ENCODE assay signal across 19 cellular contexts in genomic region chr5:116142495-116142894, GRCh38. TPM values are rescaled to one million over a fixed set of nuclear protein-coding genes. Genes with fewer than 3 reads are reported as not detected.
DNase-seq lines count a peak whose midpoint lies in the region; ATAC-seq and TF ChIP-seq lines count a peak whose summit lies in the region.
"Had no signal": no experiment of that assay in that cellular context is flagged by ENCODE, and none has a peak within 500 bp of the region (broad histone marks: within the 10 kb centered on the region; RNA-seq: fewer than 3 reads in every experiment).

No MANE protein-coding gene starts in this region.

- H2BK5ac ChIP-seq in IMR-90 (ENCODE audit: low read depth, low read length, poor library complexity, severe bottlenecking) = no peak overlapping the region

- H3K27ac ChIP-seq in C4-2B = no peak overlapping the region
- H3K27ac ChIP-seq in IMR-90 (ENCODE audit: insufficient read depth, low read length) = no peak overlapping the region
- no peak overlapping the region for H3K27ac ChIP-seq in endodermal cell (ENCODE audit: low read depth, low read length)
- H3K27ac ChIP-seq in neural progenitor cell = no peak overlapping the region

- H2AK5ac ChIP-seq in IMR-90 (ENCODE audit: low read depth, low read length) = no peak overlapping the region

- H2AFZ ChIP-seq in IMR-90 (replicated peaks; ENCODE audit: low read length, poor library complexity) (no peak overlapping the region), neural progenitor cell (replicated peaks) (no peak overlapping the region)

- ATAC-seq in IMR-90 (ENCODE audit: low read depth) (no peak), HG03460 (IDR thresholded peaks at IDR 0.05; ENCODE audit: unreplicated experiment) (no peak), WTC11 (no peak)
- ATAC-seq: Right ventricle myocardium inferior had no signal

- no peaks in the 10 kb centered on the region for H3F3A ChIP-seq in neural progenitor cell (ENCODE audit: low read depth)

- CTCF ChIA-PET in IMR-90 (lab: Yijun Ruan, JAX) = interaction anchor here (0.6 kb wide), 1 partner anchor 1074 kb away, joined by 6 read pairs; no protein-coding TSS in a partner anchor
- CTCF ChIA-PET in WTC11 (lab: Charles Lee) = interaction anchor here (0.9 to 2.1 kb wide), 4 partner anchors 11 to 160 kb away, joined by 4 to 14 read pairs (median 6); no protein-coding TSS in a partner anchor

- H3K9ac ChIP-seq in IMR-90 (ENCODE audit: low read depth, low read length) = no peak overlapping the region
- no peak overlapping the region for H3K9ac ChIP-seq in endodermal cell (ENCODE audit: extremely low read depth, low read length, poor library complexity, severe bottlenecking)
- H3K9ac ChIP-seq in neural progenitor cell = no peak overlapping the region

- no peak overlapping the region for H3K14ac ChIP-seq in IMR-90 (replicated peaks; ENCODE audit: low read depth, low read length)

- H3K36me3 ChIP-seq in IMR-90 (ENCODE audit: control insufficient read depth, insufficient read depth, low read length) = no peaks in the 10 kb centered on the region
- no peaks in the 10 kb centered on the region for H3K36me3 ChIP-seq in endodermal cell (ENCODE audit: control insufficient read depth, insufficient read depth, low read length)
- H3K36me3 ChIP-seq in neural progenitor cell = no peaks in the 10 kb centered on the region
- H3K36me3 ChIP-seq: BE2C had no signal

- no CpG with 5 or more reads among the region's 3 CpGs for WGBS in IMR-90 (ENCODE audit: extremely low coverage in 2 of 2, insufficient read length in 1 of 2), 2 experiments
- 92% methylated on average over 2 of the region's 3 CpGs; no CpG with 5 or more reads in 1 of the 2 experiments for WGBS in endodermal cell (ENCODE audit: insufficient coverage in 1 of 2, insufficient read length in 1 of 2), 2 experiments

- H3K27ac Mint-ChIP-seq in endodermal cell (no peak overlapping the region), neural progenitor cell (no peak overlapping the region), WTC11 (no peak overlapping the region)
- H3K27ac Mint-ChIP-seq: CD4-positive, alpha-beta memory T cell had no signal

- H4K91ac ChIP-seq in IMR-90 (ENCODE audit: insufficient read depth, low read depth, low read length) = no peak overlapping the region

- H3K4me3 Mint-ChIP-seq in endodermal cell (no peak overlapping the region), neural progenitor cell (no peak overlapping the region), WTC11 (no peak overlapping the region)
- H3K4me3 Mint-ChIP-seq: CD4-positive, alpha-beta memory T cell had no signal

- H2BK15ac ChIP-seq in IMR-90 (ENCODE audit: low read depth, low read length) = no peak overlapping the region

- no peaks in the 10 kb centered on the region for H3K9me3 ChIP-seq in IMR-90 (ENCODE audit: control insufficient read depth, insufficient read depth, low read length)
- no peaks in the 10 kb centered on the region for H3K9me3 ChIP-seq in endodermal cell (ENCODE audit: control insufficient read depth, low read length)
- no peaks in the 10 kb centered on the region for H3K9me3 ChIP-seq in neural progenitor cell (ENCODE audit: low read depth)
- H3K9me3 ChIP-seq: BE2C had no signal

- H3K79me1 ChIP-seq in IMR-90 (ENCODE audit: low read depth in 1 of 2, low read length in 2 of 2) = peaks cover 5% of the 10 kb centered on the region in 2 experiments; a peak in 2 of 4 replicates

- H3K18ac ChIP-seq in IMR-90 (ENCODE audit: low read depth, low read length) = no peak overlapping the region

- no peak overlapping the region for H2AK9ac ChIP-seq in IMR-90 (replicated peaks; ENCODE audit: low read depth, low read length, poor library complexity)

- no peak overlapping the region for H3K23ac ChIP-seq in IMR-90 (ENCODE audit: low read depth, low read length)

- H3K9me3 Mint-ChIP-seq in endodermal cell (no peaks in the 10 kb centered on the region), neural progenitor cell (no peaks in the 10 kb centered on the region), WTC11 (no peaks in the 10 kb centered on the region)
- H3K9me3 Mint-ChIP-seq: CD4-positive, alpha-beta memory T cell had no signal

- H3K4me3 ChIP-seq in IMR-90 (ENCODE audit: insufficient read depth, low read depth, low read length) (no peak overlapping the region), endodermal cell (ENCODE audit: low read length) (no peak overlapping the region), neural progenitor cell (no peak overlapping the region)

- intact Hi-C loops in IMR-90 (cut with micrococcal nuclease) = no loop called here

- in situ Hi-C loops in IMR-90 (cut with MboI; ENCODE audit: low sequenced_read_pairs) = no loop called here

- no peak overlapping the region for H4K8ac ChIP-seq in IMR-90 (ENCODE audit: low read depth in 2 of 2, low read length in 2 of 2)

- no peak overlapping the region for H2BK120ac ChIP-seq in IMR-90 (ENCODE audit: low read depth, low read length)

- no peaks in the 10 kb centered on the region for H3K9me1 ChIP-seq in IMR-90 (ENCODE audit: insufficient read depth, low read length)

- dilution Hi-C loops in IMR-90 (cut with HindIII; ENCODE audit: low sequenced_read_pairs, unreplicated experiment) = no loop called here

- no TSS peak for BruUV-seq in IMR-90 (replicated peaks; lab: Mats Ljungman, UMichigan)

- H4K20me1 ChIP-seq in IMR-90 (ENCODE audit: insufficient read depth, low read length) (no peaks in the 10 kb centered on the region), neural progenitor cell (ENCODE audit: low read depth) (no peaks in the 10 kb centered on the region)

- no peak for TF ChIP-seq POLR2A in IMR-90 (IDR thresholded peaks at IDR 0.05; ENCODE audit: low read depth, low read length)

- DNase-seq in IMR-90 = no peak
- DNase-seq in endodermal cell = no peak
- no peak for DNase-seq in neural progenitor cell (ENCODE audit: low spot score)
- DNase-seq in hepatic stellate cell (ENCODE audit: low spot score) = no peak
- no peak for DNase-seq in WTC11 (ENCODE audit: low spot score)
- no peak for DNase-seq in NCI-H2081 (lab: John Stamatoyannopoulos, UW)
- DNase-seq: BE2C; CD4-positive, alpha-beta memory T cell; EL; GOT3; NCI-H1092 treated with DMSO at 0.1 percent for 48 hours; NCI-H146; NCI-H2029 treated with DMSO at 0.1 percent for 48 hours; NCI-H2171 treated with DMSO at 0.1 percent for 48 hours; NCI-H446; NK-92 treated with Interleukin-12 subunit alpha and Interleukin-12 subunit beta, amount 100 ng/mL, for 24 hours had no signal

- H3K4me1 Mint-ChIP-seq in endodermal cell (peaks cover 3% of the 10 kb centered on the region), neural progenitor cell (no peaks in the 10 kb centered on the region), WTC11 (no peaks in the 10 kb centered on the region)

- H3K27me3 Mint-ChIP-seq in endodermal cell (ENCODE audit: insufficient read depth) = no peaks in the 10 kb centered on the region
- no peaks in the 10 kb centered on the region for H3K27me3 Mint-ChIP-seq in neural progenitor cell (ENCODE audit: insufficient read depth, low read depth)
- no peaks in the 10 kb centered on the region for H3K27me3 Mint-ChIP-seq in WTC11 (ENCODE audit: low read depth)
- H3K27me3 Mint-ChIP-seq: CD4-positive, alpha-beta memory T cell had no signal

- H3K36me3 Mint-ChIP-seq in endodermal cell (ENCODE audit: low read depth) = no peaks in the 10 kb centered on the region
- H3K36me3 Mint-ChIP-seq in neural progenitor cell = peaks cover 3% of the 10 kb centered on the region
- no peaks in the 10 kb centered on the region for H3K36me3 Mint-ChIP-seq in WTC11

- H3K4me2 ChIP-seq in IMR-90 (ENCODE audit: low read depth, low read length) (no peak overlapping the region), neural progenitor cell (no peak overlapping the region)

- no peak overlapping the region for H4K5ac ChIP-seq in IMR-90 (ENCODE audit: low read depth, low read length)

- no peak overlapping the region for H2BK20ac ChIP-seq in IMR-90 (ENCODE audit: low read depth, low read length)

- peak; percentile 18 for TF ChIP-seq CTCF in C4-2B (conservative IDR thresholded peaks at IDR 0.05)
- 0 out of 2 replicates have a peak, but pooled peaks have one; percentile 7 for TF ChIP-seq CTCF in IMR-90 (conservative IDR thresholded peaks at IDR 0.05; ENCODE audit: low read depth, low read length)
- peak; percentile 56 for TF ChIP-seq CTCF in endodermal cell (conservative IDR thresholded peaks at IDR 0.05)
- peak; percentile 40 for TF ChIP-seq CTCF in neural progenitor cell (IDR thresholded peaks at IDR 0.05)
- no peak; the same call in 1 of the 2 replicates for TF ChIP-seq CTCF in WTC11 (IDR thresholded peaks at IDR 0.05)

- H3K4me1 ChIP-seq in IMR-90 (ENCODE audit: control insufficient read depth, insufficient read depth, low read length) = no peaks in the 10 kb centered on the region
- H3K4me1 ChIP-seq in endodermal cell (ENCODE audit: control insufficient read depth, insufficient read depth, low read length) = peaks cover 3% of the 10 kb centered on the region
- no peaks in the 10 kb centered on the region for H3K4me1 ChIP-seq in neural progenitor cell
- H3K4me1 ChIP-seq: BE2C had no signal

- TF ChIP-seq RAD21 in IMR-90 (IDR thresholded peaks at IDR 0.05; ENCODE audit: low read length) = no peak

- H3K79me2 ChIP-seq in neural progenitor cell (ENCODE audit: low read depth) = no peaks in the 10 kb centered on the region

- no peak overlapping the region for H3K56ac ChIP-seq in IMR-90 (ENCODE audit: extremely low read depth, insufficient read depth, low read length)

- no peaks in the 10 kb centered on the region for H3K27me3 ChIP-seq in IMR-90 (ENCODE audit: control insufficient read depth, insufficient read depth, low read length)
- no peaks in the 10 kb centered on the region for H3K27me3 ChIP-seq in endodermal cell (ENCODE audit: control insufficient read depth, insufficient read depth, low read length, poor library complexity, severe bottlenecking)
- H3K27me3 ChIP-seq in neural progenitor cell = no peaks in the 10 kb centered on the region
- H3K27me3 ChIP-seq: BE2C had no signal

- no peak overlapping the region for H3K4ac ChIP-seq in IMR-90 (ENCODE audit: low read depth, low read length)

- POLR2A ChIA-PET in IMR-90 (lab: Charles Lee; ENCODE audit: unreplicated experiment) (no interaction called here), WTC11 (lab: Charles Lee) (no interaction called here)

TF ChIP-seq in WTC11, 78 proteins besides CTCF, POLR2A, EP300 and RAD21 (continues in another document):
- no peak for TF ChIP-seq ZNF219 (CRISPR knock-in tag; IDR thresholded peaks at IDR 0.05; ENCODE audit: borderline replicate concordance)
- no peak for TF ChIP-seq NR1H2 (CRISPR knock-in tag; IDR thresholded peaks at IDR 0.05)

RNA-seq across cellular contexts. Expression of gene COMMD10, which starts 57.7 kb away (rescaled TPM):
- total RNA-seq in IMR-90 (2012; rRNA removed) = 20.4 and 35.8 TPM in 2 replicates
- polyA plus RNA-seq in IMR-90 (2012; rRNA removed) = 9.5 and 12.8 TPM in 2 replicates
- polyA plus RNA-seq in IMR-90 (2012; cell fraction: cytosol; rRNA removed) = 1.8 and 2.3 TPM in 2 replicates
- polyA plus RNA-seq in IMR-90 (2012; cell fraction: nucleus; rRNA removed; ENCODE audit: low replicate concordance) = 0.90 and 6.6 TPM in 2 replicates
- 10 to 100 TPM; 25.3 to 29.8 TPM for total RNA-seq in endodermal cell
- polyA plus RNA-seq in endodermal cell (2013, experiment 1 of 2) = 45.7 TPM
- polyA plus RNA-seq in endodermal cell (2013, experiment 2 of 2) = 42.1 TPM
- total RNA-seq in neural progenitor cell (ENCODE audit: low replicate concordance) = 46.6 and 77.0 TPM in 2 replicates
- total RNA-seq in WTC11 (2021) = 34.5 to 49.0 TPM (median 44.8 TPM) in 3 replicates
